In the genomic region with DNA sequence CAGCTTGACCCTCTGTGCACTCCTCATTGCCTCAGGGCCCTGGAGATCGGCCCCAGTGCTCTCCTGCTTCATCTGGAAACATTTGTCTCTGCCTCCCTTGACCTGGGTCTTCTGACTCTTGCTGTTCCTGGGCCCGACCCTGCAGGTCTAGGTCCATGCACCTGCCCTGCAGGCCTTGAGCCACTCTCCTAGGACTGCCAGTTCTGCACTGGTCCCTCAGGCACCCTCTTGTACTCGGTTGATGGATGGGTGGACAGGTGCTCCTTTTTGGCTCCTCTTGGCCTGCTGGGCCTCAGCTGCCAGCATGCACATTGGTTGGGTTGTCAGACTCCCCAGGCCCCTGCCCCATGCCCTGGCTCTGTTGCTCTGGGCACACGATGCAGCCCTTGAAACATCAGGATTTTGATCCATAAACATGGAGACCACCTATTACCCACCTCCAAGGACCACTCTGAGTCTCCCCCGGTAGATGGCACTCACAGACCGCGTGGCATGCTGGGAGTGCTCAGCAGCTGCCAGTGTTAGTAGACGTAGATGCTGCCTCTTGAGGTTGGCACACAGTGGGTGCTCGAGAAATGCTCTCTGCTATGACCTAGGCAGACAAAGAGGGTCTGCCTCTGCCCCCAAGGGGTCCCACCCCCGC, we compare ENCODE assay signal across 1 cellular context.
TF ChIP-seq lines count a peak whose summit lies in the region.

No MANE protein-coding gene starts in this region.

TF ChIP-seq in GM12878, 131 proteins besides CTCF, POLR2A, EP300 and RAD21:
- TF ChIP-seq, protein P1, sequence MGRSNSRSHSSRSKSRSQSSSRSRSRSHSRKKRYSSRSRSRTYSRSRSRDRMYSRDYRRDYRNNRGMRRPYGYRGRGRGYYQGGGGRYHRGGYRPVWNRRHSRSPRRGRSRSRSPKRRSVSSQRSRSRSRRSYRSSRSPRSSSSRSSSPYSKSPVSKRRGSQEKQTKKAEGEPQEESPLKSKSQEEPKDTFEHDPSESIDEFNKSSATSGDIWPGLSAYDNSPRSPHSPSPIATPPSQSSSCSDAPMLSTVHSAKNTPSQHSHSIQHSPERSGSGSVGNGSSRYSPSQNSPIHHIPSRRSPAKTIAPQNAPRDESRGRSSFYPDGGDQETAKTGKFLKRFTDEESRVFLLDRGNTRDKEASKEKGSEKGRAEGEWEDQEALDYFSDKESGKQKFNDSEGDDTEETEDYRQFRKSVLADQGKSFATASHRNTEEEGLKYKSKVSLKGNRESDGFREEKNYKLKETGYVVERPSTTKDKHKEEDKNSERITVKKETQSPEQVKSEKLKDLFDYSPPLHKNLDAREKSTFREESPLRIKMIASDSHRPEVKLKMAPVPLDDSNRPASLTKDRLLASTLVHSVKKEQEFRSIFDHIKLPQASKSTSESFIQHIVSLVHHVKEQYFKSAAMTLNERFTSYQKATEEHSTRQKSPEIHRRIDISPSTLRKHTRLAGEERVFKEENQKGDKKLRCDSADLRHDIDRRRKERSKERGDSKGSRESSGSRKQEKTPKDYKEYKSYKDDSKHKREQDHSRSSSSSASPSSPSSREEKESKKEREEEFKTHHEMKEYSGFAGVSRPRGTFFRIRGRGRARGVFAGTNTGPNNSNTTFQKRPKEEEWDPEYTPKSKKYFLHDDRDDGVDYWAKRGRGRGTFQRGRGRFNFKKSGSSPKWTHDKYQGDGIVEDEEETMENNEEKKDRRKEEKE (IDR thresholded peaks at IDR 0.05), result no peak
- TF ChIP-seq, protein P2, sequence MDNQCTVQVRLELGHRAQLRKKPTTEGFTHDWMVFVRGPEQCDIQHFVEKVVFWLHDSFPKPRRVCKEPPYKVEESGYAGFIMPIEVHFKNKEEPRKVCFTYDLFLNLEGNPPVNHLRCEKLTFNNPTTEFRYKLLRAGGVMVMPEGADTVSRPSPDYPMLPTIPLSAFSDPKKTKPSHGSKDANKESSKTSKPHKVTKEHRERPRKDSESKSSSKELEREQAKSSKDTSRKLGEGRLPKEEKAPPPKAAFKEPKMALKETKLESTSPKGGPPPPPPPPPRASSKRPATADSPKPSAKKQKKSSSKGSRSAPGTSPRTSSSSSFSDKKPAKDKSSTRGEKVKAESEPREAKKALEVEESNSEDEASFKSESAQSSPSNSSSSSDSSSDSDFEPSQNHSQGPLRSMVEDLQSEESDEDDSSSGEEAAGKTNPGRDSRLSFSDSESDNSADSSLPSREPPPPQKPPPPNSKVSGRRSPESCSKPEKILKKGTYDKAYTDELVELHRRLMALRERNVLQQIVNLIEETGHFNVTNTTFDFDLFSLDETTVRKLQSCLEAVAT (IDR thresholded peaks at IDR 0.05), result no peak
- no peak for TF ChIP-seq STAT3 (IDR thresholded peaks at IDR 0.05; ENCODE audit: low read depth, low read length)
